ENCODE assay signal across 22 cellular contexts in the genomic region with DNA sequence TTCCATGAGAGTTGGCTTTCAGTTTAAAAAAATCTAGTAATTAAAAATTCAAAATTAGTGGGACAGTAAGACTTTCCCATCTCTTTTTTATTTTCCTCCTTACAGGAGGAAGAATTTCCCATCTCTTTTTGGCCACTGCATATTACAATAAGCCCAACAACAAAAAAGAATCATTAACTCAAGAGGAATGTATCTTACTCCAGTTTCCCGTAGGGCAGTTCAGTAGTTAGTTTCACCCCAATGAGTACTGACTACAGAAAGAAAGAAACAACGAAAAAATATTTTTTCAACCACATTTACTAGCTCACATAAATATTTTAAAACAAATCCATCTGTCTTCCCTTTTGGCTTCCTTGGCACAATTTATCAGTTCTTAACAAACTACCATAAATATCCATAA. TPM values are rescaled to one million over a fixed set of nuclear protein-coding genes. Genes with fewer than 3 reads are reported as not detected.
DNase-seq lines count a peak whose midpoint lies in the region; ATAC-seq, FAIRE-seq and TF ChIP-seq lines count a peak whose summit lies in the region.
"Had no signal": no experiment of that assay in that cellular context is flagged by ENCODE, and none has a peak within 500 bp of the region (broad histone marks: within the 10 kb centered on the region; RNA-seq: fewer than 3 reads in every experiment).

No MANE protein-coding gene starts in this region.

- H3T11ph ChIP-seq in H9 (ENCODE audit: low read length): no peak overlapping the region

- POLR2A ChIA-PET in HepG2 (lab: Yijun Ruan, JAX): interaction anchor here (2.4 kb wide), 1 partner anchor 23 kb away, joined by 21 read pairs; a partner anchor contains a TSS

- TF ChIP-seq EP300 in HepG2 (IDR thresholded peaks at IDR 0.05; ENCODE audit: low read depth in 2 of 2, low read length in 2 of 2) (no peak), HepG2 (CRISPR knock-in tag; IDR thresholded peaks at IDR 0.05; ENCODE audit: borderline replicate concordance) (no peak)

- no peaks in the 10 kb centered on the region for H4K20me1 ChIP-seq in HepG2 (ENCODE audit: insufficient read depth, low read length)
- H4K20me1 ChIP-seq in H9 (ENCODE audit: control insufficient read depth, insufficient read depth, insufficient read length): no peaks in the 10 kb centered on the region

- no TSS peak for BruUV-seq in HepG2 (replicated peaks; lab: Mats Ljungman, UMichigan)

- H3K27ac ChIP-seq in liver (ENCODE audit: low read depth in 1 of 2, low read length in 2 of 2) (no peak overlapping the region), HepG2 (ENCODE audit: extremely low read length, insufficient read depth, low read length) (no peak overlapping the region), right lobe of liver (peak overlapping the region in 1 of 3 donors; percentile 14), H9 (ENCODE audit: insufficient read length, low read depth, low read length) (no peak overlapping the region)
- H3K27ac ChIP-seq: 22Rv1 had no signal

- no peak overlapping the region for H3K14ac ChIP-seq in H9 (ENCODE audit: insufficient read depth, low read length)

- no peak for DNase-seq in HepG2 (ENCODE audit: low spot score)
- DNase-seq in fibroblast of peridontal ligament (ENCODE audit: extremely low read depth): peak; percentile 61
- DNase-seq in right lobe of liver: no peak
- DNase-seq in H9: no peak
- no peak for DNase-seq in NCI-H2227 (lab: John Stamatoyannopoulos, UW; ENCODE audit: unreplicated experiment)
- DNase-seq in GM13977 (ENCODE audit: low spot score): no peak
- DNase-seq: BE2C; CD8-positive, alpha-beta T cell; DMS79; GOT3; NCI-H1105; NCI-H2081 treated with DMSO at 0.1 percent for 48 hours; NCI-H2227 treated with DMSO at 0.1 percent for 48 hours; NCI-H510A treated with DMSO at 0.1 percent for 48 hours; NCI-H774; SHP77 treated with DMSO at 0.1 percent for 48 hours; T-cell had no signal

- TF ChIP-seq RAD21 in liver (IDR thresholded peaks at IDR 0.05) (no peak), HepG2 (CRISPR knock-in tag; IDR thresholded peaks at IDR 0.05) (no peak)

- in situ Hi-C loops in HepG2 (cut with HindIII; ENCODE audit: extremely low pct_ligation_motif_present, low pct_unique_long_range_greater_than_20kb) (no loop called here), GM13977 (cut with MboI; ENCODE audit: low pct_unique_long_range_greater_than_20kb, low sequenced_read_pairs, unreplicated experiment) (no loop called here)

- no peaks in the 10 kb centered on the region for H3K23me2 ChIP-seq in H9 (ENCODE audit: insufficient read length, low read depth, low read length, poor library complexity, severe bottlenecking)

- H3K23ac ChIP-seq in H9 (ENCODE audit: insufficient read length, low read depth, low read length): no peak overlapping the region

- no peak overlapping the region for H2BK120ac ChIP-seq in H9 (ENCODE audit: low read depth, low read length, poor library complexity, severe bottlenecking)

- no peak overlapping the region for H4K5ac ChIP-seq in H9 (ENCODE audit: insufficient read length, low read depth, low read length)

- CTCF ChIA-PET in HepG2 (lab: Yijun Ruan, JAX; ENCODE audit: low intra/inter-chr PET ratio, low total read pairs): no interaction called here

- intact Hi-C loops in HepG2 (cut with micrococcal nuclease; ENCODE audit: unreplicated experiment): no loop called here
- intact Hi-C loops in right lobe of liver (cut with DNase I): no loop called here

- H3K27ac Mint-ChIP-seq in H9: no peak overlapping the region
- H3K27ac Mint-ChIP-seq: CD8-positive, alpha-beta T cell; T-cell had no signal

- peaks cover 20 to 38% (median 37%) of the 10 kb centered on the region in 3 experiments for H3K36me3 Mint-ChIP-seq in H9 (ENCODE audit: insufficient read depth in 1 of 3, low read depth in 3 of 3)

- TF ChIP-seq CTCF in liver (IDR thresholded peaks at IDR 0.05; ENCODE audit: low read depth, low read length, missing input control) (no peak), HepG2 (CRISPR knock-in tag; IDR thresholded peaks at IDR 0.05) (no peak), right lobe of liver (IDR thresholded peaks at IDR 0.05) (no peak), H9 (conservative IDR thresholded peaks at IDR 0.05) (no peak), GM13977 (IDR thresholded peaks at IDR 0.05; ENCODE audit: extremely low read depth, insufficient read depth, missing control alignments) (no peak)

- peaks cover 10 to 43% (median 18%) of the 10 kb centered on the region in 4 donors for H3K4me1 ChIP-seq in liver (ENCODE audit: control insufficient read depth in 4 of 4, insufficient read depth in 4 of 4, low read length in 3 of 4)
- H3K4me1 ChIP-seq in HepG2 (ENCODE audit: insufficient read depth, low read length): peaks cover 63% of the 10 kb centered on the region
- H3K4me1 ChIP-seq in right lobe of liver: peaks cover 0 to 45% (median 18%) of the 10 kb centered on the region in 4 donors
- no peaks in the 10 kb centered on the region for H3K4me1 ChIP-seq in H9 (ENCODE audit: insufficient read depth, low read length)
- H3K4me1 ChIP-seq: BE2C had no signal

- no peak overlapping the region for H3K4me3 Mint-ChIP-seq in H9
- H3K4me3 Mint-ChIP-seq: CD8-positive, alpha-beta T cell; T-cell had no signal

- H4K8ac ChIP-seq in H9 (replicated peaks; ENCODE audit: insufficient read length, low read depth, low read length): no peak overlapping the region

- H2BK5ac ChIP-seq in H9 (ENCODE audit: insufficient read length, low read length): no peak overlapping the region

- peaks cover 32% of the 10 kb centered on the region for H3K79me2 ChIP-seq in HepG2 (ENCODE audit: insufficient read depth, low read length)
- H3K79me2 ChIP-seq in H9 (ENCODE audit: insufficient read depth, low read length): peaks cover 2% of the 10 kb centered on the region; the same call in 1 of the 2 replicates

- H3K18ac ChIP-seq in H9 (ENCODE audit: insufficient read length, low read depth, low read length): no peak overlapping the region

- H3K4me1 Mint-ChIP-seq in H9: peaks cover 0 to 3% of the 10 kb centered on the region in 2 experiments; a peak in 1 of 4 replicates

- H3K4me2 ChIP-seq in HepG2 (ENCODE audit: low read depth, low read length): no peak overlapping the region
- H3K4me2 ChIP-seq in H9 (ENCODE audit: insufficient read depth, insufficient read length, low read length): no peak overlapping the region

- no peak overlapping the region for H2BK12ac ChIP-seq in H9 (ENCODE audit: insufficient read length, low read depth, low read length)

- H3K4me3 ChIP-seq in liver (ENCODE audit: low read depth in 1 of 3, low read length in 3 of 3) (no peak overlapping the region), HepG2 (replicated peaks in 1 of 3; ENCODE audit: insufficient read depth in 1 of 3, low read depth in 2 of 3, low read length in 3 of 3) (no peak overlapping the region), right lobe of liver (no peak overlapping the region)
- H3K4me3 ChIP-seq: K562 had no signal

- peaks cover 0 to 6% of the 10 kb centered on the region in 2 experiments; a peak in 2 of 5 replicates for H3K9me3 Mint-ChIP-seq in H9
- H3K9me3 Mint-ChIP-seq: CD8-positive, alpha-beta T cell; T-cell had no signal

- no peak overlapping the region for H2BK20ac ChIP-seq in H9 (ENCODE audit: low read depth, low read length, poor library complexity, severe bottlenecking)

- no peak overlapping the region for H2BK15ac ChIP-seq in H9 (ENCODE audit: low read depth, low read length)

- no peaks in the 10 kb centered on the region for H3K27me3 Mint-ChIP-seq in H9 (ENCODE audit: low read depth)
- H3K27me3 Mint-ChIP-seq: T-cell had no signal

- 59% methylated on average over 2 of the region's 2 CpGs for WGBS in liver
- WGBS in HepG2 (ENCODE audit: low lambda C conversion rate): 88% methylated on average over 2 of the region's 2 CpGs
- WGBS in right lobe of liver (ENCODE audit: insufficient coverage, low coverage, low lambda C conversion rate, missing lambda C conversion rate): 21% methylated on average over 2 of the region's 2 CpGs
- no CpG with 5 or more reads among the region's 2 CpGs for WGBS in H9 (ENCODE audit: extremely low coverage, insufficient read length, low lambda C conversion rate)

- H3K9me3 ChIP-seq in liver (ENCODE audit: control insufficient read depth in 4 of 4, low read length in 3 of 4) (no peaks in the 10 kb centered on the region), HepG2 (ENCODE audit: low read length) (no peaks in the 10 kb centered on the region), right lobe of liver (no peaks in the 10 kb centered on the region), H9 (ENCODE audit: control insufficient read depth, low read depth, low read length) (no peaks in the 10 kb centered on the region)
- H3K9me3 ChIP-seq: BE2C had no signal

- H2AFZ ChIP-seq in HepG2 (ENCODE audit: low read length): no peak overlapping the region
- no peak overlapping the region for H2AFZ ChIP-seq in H9 (ENCODE audit: low read length)

- no peak overlapping the region for H3K56ac ChIP-seq in H9 (ENCODE audit: insufficient read length, low read depth, low read length)

- H2AK5ac ChIP-seq in H9 (ENCODE audit: insufficient read length, low read length): no peak overlapping the region

- no peaks in the 10 kb centered on the region for H3K36me3 ChIP-seq in liver (ENCODE audit: control insufficient read depth in 4 of 4, insufficient read depth in 3 of 4, low read depth in 1 of 4, low read length in 3 of 4)
- H3K36me3 ChIP-seq in HepG2 (replicated peaks in 1 of 2; ENCODE audit: control insufficient read depth in 1 of 2, insufficient read depth in 2 of 2, low read length in 2 of 2): peaks cover 2 to 11% of the 10 kb centered on the region in 2 experiments; a peak in 3 of 5 replicates
- peaks cover 0 to 2% (median 0%) of the 10 kb centered on the region in 4 donors for H3K36me3 ChIP-seq in right lobe of liver

- no peak overlapping the region for H3K4ac ChIP-seq in H9 (ENCODE audit: low read depth, low read length)

- H3K27me3 ChIP-seq in liver (ENCODE audit: control insufficient read depth in 4 of 4, insufficient read depth in 4 of 4, low read length in 3 of 4) (no peaks in the 10 kb centered on the region), HepG2 (ENCODE audit: control insufficient read depth in 1 of 2, insufficient read depth in 2 of 2, low read length in 2 of 2) (no peaks in the 10 kb centered on the region), right lobe of liver (no peaks in the 10 kb centered on the region), H9 (ENCODE audit: insufficient read depth, low read length) (no peaks in the 10 kb centered on the region)
- H3K27me3 ChIP-seq: BE2C had no signal

- no peak for FAIRE-seq in HepG2 (lab: Jason Lieb, UNC)
- FAIRE-seq: K562 had no signal

- no peak for TF ChIP-seq POLR2A in HepG2 (IDR thresholded peaks at IDR 0.05; ENCODE audit: insufficient read depth in 1 of 2, low read depth in 2 of 2, low read length in 2 of 2)
- peak; percentile 39 for TF ChIP-seq POLR2A in right lobe of liver (IDR thresholded peaks at IDR 0.05)

- H3K79me1 ChIP-seq in H9 (ENCODE audit: insufficient read depth, low read depth, low read length, poor library complexity, severe bottlenecking): no peaks in the 10 kb centered on the region

- no peak overlapping the region for H4K91ac ChIP-seq in H9 (ENCODE audit: insufficient read length, low read depth, low read length)

- H3K9ac ChIP-seq in liver (ENCODE audit: low read depth in 1 of 2, low read length in 2 of 2) (no peak overlapping the region), HepG2 (ENCODE audit: insufficient read depth, low read depth, low read length) (no peak overlapping the region), H9 (ENCODE audit: extremely low read depth, insufficient read length, low read length) (no peak overlapping the region)

- ATAC-seq in HepG2 (no peak), right lobe of liver (peak in 2 of 4 donors; percentile 48 to 51), GM18867 (IDR thresholded peaks at IDR 0.05; ENCODE audit: unreplicated experiment) (no peak)
- ATAC-seq: CD8-positive, alpha-beta T cell; SK-N-SH treated with all-trans-retinoic acid at 6 μM for 48 hours; T-cell had no signal

RNA-seq across cellular contexts. Expression of a gene that starts 14.9 kb away (rescaled TPM):
- total RNA-seq in liver (10 to 100 TPM in 1 of 2 donors, 1 to 10 TPM in 1; 8.9 to 11.1 TPM), HepG2 (2016; rRNA removed; fragmentation: Illumina TruSeq; extraction: Trizol) (41.5 and 63.5 TPM in 2 replicates), right lobe of liver (10 to 100 TPM in 1 of 6 experiments, 1 to 10 TPM in 5; 4.4 to 10.7 (median 7.4) TPM), H9 (2021) (12.2 and 15.6 TPM in 2 replicates)
- polyA plus RNA-seq in liver (1 to 10 TPM; 5.2 to 5.3 TPM), HepG2 (2011; rRNA removed) (8.5 and 10.5 TPM in 2 replicates)
- 11.2 and 12.1 TPM in 2 replicates for total RNA-seq in HepG2 (2016; cell fraction: cytosol; rRNA removed; fragmentation: Illumina TruSeq; extraction: Trizol; ENCODE audit: low read depth)
- 40.0 and 66.3 TPM in 2 replicates for total RNA-seq in HepG2 (2016; cell fraction: insoluble cytoplasmic fraction; rRNA removed; fragmentation: Illumina TruSeq; extraction: Trizol)
- 32.2 and 33.6 TPM in 2 replicates for total RNA-seq in HepG2 (2016; cell fraction: membrane; rRNA removed; fragmentation: Illumina TruSeq; extraction: Trizol)
- total RNA-seq in HepG2 (2016; cell fraction: nucleus; rRNA removed; fragmentation: Illumina TruSeq; extraction: Trizol): 22.8 and 26.5 TPM in 2 replicates
- polyA plus RNA-seq in HepG2 (2011; cell fraction: cytosol; rRNA removed): 5.3 and 9.2 TPM in 2 replicates
- polyA plus RNA-seq in HepG2 (2011; cell fraction: nucleus; rRNA removed): 1.9 and 2.2 TPM in 2 replicates
- polyA plus RNA-seq in HepG2 (2012): 15.3 and 19.3 TPM in 2 replicates
- polyA plus RNA-seq in HepG2 (2016; cell fraction: cytosol; fragmentation: Illumina TruSeq; extraction: Trizol; ENCODE audit: low read depth): 6.5 and 6.7 TPM in 2 replicates
- 46.8 and 46.9 TPM in 2 replicates for polyA plus RNA-seq in HepG2 (2016; cell fraction: insoluble cytoplasmic fraction; fragmentation: Illumina TruSeq; extraction: Trizol; ENCODE audit: low read depth)
- polyA plus RNA-seq in HepG2 (2016; cell fraction: membrane; fragmentation: Illumina TruSeq; extraction: Trizol; ENCODE audit: low read depth): 16.1 and 17.3 TPM in 2 replicates
- 15.0 and 16.2 TPM in 2 replicates for polyA plus RNA-seq in HepG2 (2016; cell fraction: nucleus; fragmentation: Illumina TruSeq; extraction: Trizol; ENCODE audit: insufficient read depth, low read depth)
- 1.4 and 3.1 TPM in 2 replicates for polyA minus RNA-seq in HepG2 (2011; rRNA and poly(A)+ RNA removed; ENCODE audit: low replicate concordance)
- 7.6 and 10.1 TPM in 2 replicates for polyA minus RNA-seq in HepG2 (2011; cell fraction: cytosol; rRNA and poly(A)+ RNA removed)
- polyA minus RNA-seq in HepG2 (2011; cell fraction: nucleus; rRNA and poly(A)+ RNA removed): 20.7 and 27.4 TPM in 2 replicates

RNA-seq across cellular contexts. Expression of a gene that starts 23.2 kb away (rescaled TPM):
- 10 to 100 TPM; 16.4 to 20.1 TPM for total RNA-seq in liver
- polyA plus RNA-seq in liver: 10 to 100 TPM; 12.9 to 30.6 TPM
- 188 and 270 TPM in 2 replicates for total RNA-seq in HepG2 (2016; rRNA removed; fragmentation: Illumina TruSeq; extraction: Trizol)
- total RNA-seq in HepG2 (2016; cell fraction: cytosol; rRNA removed; fragmentation: Illumina TruSeq; extraction: Trizol; ENCODE audit: low read depth): 62.9 and 68.9 TPM in 2 replicates
- 186 and 287 TPM in 2 replicates for total RNA-seq in HepG2 (2016; cell fraction: insoluble cytoplasmic fraction; rRNA removed; fragmentation: Illumina TruSeq; extraction: Trizol)
- total RNA-seq in HepG2 (2016; cell fraction: membrane; rRNA removed; fragmentation: Illumina TruSeq; extraction: Trizol): 86.5 and 89.3 TPM in 2 replicates
- 93.4 and 98.7 TPM in 2 replicates for total RNA-seq in HepG2 (2016; cell fraction: nucleus; rRNA removed; fragmentation: Illumina TruSeq; extraction: Trizol)
- polyA plus RNA-seq in HepG2 (2011; rRNA removed): 94.5 and 128 TPM in 2 replicates
- polyA plus RNA-seq in HepG2 (2011; cell fraction: cytosol; rRNA removed): 93.8 and 101 TPM in 2 replicates
- polyA plus RNA-seq in HepG2 (2011; cell fraction: nucleus; rRNA removed): 27.9 and 33.4 TPM in 2 replicates
- polyA plus RNA-seq in HepG2 (2012): 93.5 and 97.9 TPM in 2 replicates
- 51.5 and 51.7 TPM in 2 replicates for polyA plus RNA-seq in HepG2 (2016; cell fraction: cytosol; fragmentation: Illumina TruSeq; extraction: Trizol; ENCODE audit: low read depth)
- polyA plus RNA-seq in HepG2 (2016; cell fraction: insoluble cytoplasmic fraction; fragmentation: Illumina TruSeq; extraction: Trizol; ENCODE audit: low read depth): 263 and 287 TPM in 2 replicates
- 64.6 and 67.7 TPM in 2 replicates for polyA plus RNA-seq in HepG2 (2016; cell fraction: membrane; fragmentation: Illumina TruSeq; extraction: Trizol; ENCODE audit: low read depth)
- 113 and 114 TPM in 2 replicates for polyA plus RNA-seq in HepG2 (2016; cell fraction: nucleus; fragmentation: Illumina TruSeq; extraction: Trizol; ENCODE audit: insufficient read depth, low read depth)
- 20.7 and 22.4 TPM in 2 replicates for polyA minus RNA-seq in HepG2 (2011; rRNA and poly(A)+ RNA removed; ENCODE audit: low replicate concordance)
- 21.0 and 30.3 TPM in 2 replicates for polyA minus RNA-seq in HepG2 (2011; cell fraction: cytosol; rRNA and poly(A)+ RNA removed)
- 82.0 and 84.3 TPM in 2 replicates for polyA minus RNA-seq in HepG2 (2011; cell fraction: nucleus; rRNA and poly(A)+ RNA removed)
- 10 to 100 TPM in 3 of 6 experiments, 1 to 10 TPM in 3; 4.6 to 33.9 (median 10.1) TPM for total RNA-seq in right lobe of liver
- 71.8 and 76.0 TPM in 2 replicates for total RNA-seq in H9 (2021)
